Comparison of ENCODE assay signal across 1 cellular context in genomic region chr16:49464877-49465504, GRCh38.
A peak's percentile ranks its signal among the peaks of the same experiment; 100 is the strongest.
TF ChIP-seq lines count a peak whose summit lies in the region.

No MANE protein-coding gene starts in this region.

TF ChIP-seq in H1, 55 proteins besides CTCF, POLR2A, EP300 and RAD21 (continued from another document):
- no peak; the same call in 1 of the 2 replicates for TF ChIP-seq GABPA (IDR thresholded peaks at IDR 0.05; ENCODE audit: borderline replicate concordance, insufficient read depth, low read length)
- no peak for TF ChIP-seq TEAD4 (IDR thresholded peaks at IDR 0.05; ENCODE audit: low read depth, low read length)
- TF ChIP-seq SRF (IDR thresholded peaks at IDR 0.05; ENCODE audit: low read depth, low read length) = no peak
- 0 out of 2 replicates have a peak, but pooled peaks have one; percentile 26 for TF ChIP-seq TAF1 (IDR thresholded peaks at IDR 0.05; ENCODE audit: low read depth, low read length)
- no peak for TF ChIP-seq RNF2 (IDR thresholded peaks at IDR 0.05; ENCODE audit: borderline replicate concordance, low read depth, low read length, missing control alignments, poor library complexity, severe bottlenecking)
- TF ChIP-seq CBX5 (IDR thresholded peaks at IDR 0.05; ENCODE audit: low read depth, low read length) = no peak
- TF ChIP-seq POLR2AphosphoS5 (IDR thresholded peaks at IDR 0.05; ENCODE audit: low read depth, low read length) = no peak
- no peak for TF ChIP-seq BRCA1 (IDR thresholded peaks at IDR 0.05; ENCODE audit: low read depth, low read length)
- TF ChIP-seq YY1 (IDR thresholded peaks at IDR 0.05; ENCODE audit: low read depth, low read length) = peak; percentile 81; the same call in 1 of the 2 replicates
- no peak for TF ChIP-seq BACH1 (IDR thresholded peaks at IDR 0.05; ENCODE audit: low read length)
- TF ChIP-seq GTF2F1 (IDR thresholded peaks at IDR 0.05; ENCODE audit: borderline replicate concordance, low read depth, low read length) = no peak
- TF ChIP-seq PHF8 (conservative IDR thresholded peaks at IDR 0.05; ENCODE audit: low read depth, low read length) = no peak; the same call in 1 of the 2 replicates
- TF ChIP-seq ATF2 (IDR thresholded peaks at IDR 0.05; ENCODE audit: low read length) = no peak
- no peak for TF ChIP-seq SIX5 (IDR thresholded peaks at IDR 0.05; ENCODE audit: low read depth, low read length)
- peak; percentile 32; the same call in 1 of the 2 replicates for TF ChIP-seq MAX (IDR thresholded peaks at IDR 0.05)
- no peak for TF ChIP-seq TCF12 (IDR thresholded peaks at IDR 0.05; ENCODE audit: low read depth, low read length)
- no peak for TF ChIP-seq MAFK (IDR thresholded peaks at IDR 0.05; ENCODE audit: low read depth, low read length)
- no peak for TF ChIP-seq CHD1 (IDR thresholded peaks at IDR 0.05; ENCODE audit: low read depth, low read length)
- no peak for TF ChIP-seq CHD2 (IDR thresholded peaks at IDR 0.05; ENCODE audit: low read length)
- no peak for TF ChIP-seq TBP (IDR thresholded peaks at IDR 0.05; ENCODE audit: low read depth, low read length)
- no peak for TF ChIP-seq EZH2 (IDR thresholded peaks at IDR 0.05; ENCODE audit: low read depth, low read length, severe bottlenecking)
- no peak for TF ChIP-seq JUND (IDR thresholded peaks at IDR 0.05; ENCODE audit: low read length)
- no peak for TF ChIP-seq RXRA (IDR thresholded peaks at IDR 0.05; ENCODE audit: insufficient read depth, low read depth, low read length)
- TF ChIP-seq ASH2L (IDR thresholded peaks at IDR 0.05; ENCODE audit: low read length) = peak; percentile 23
- TF ChIP-seq ATF3 (IDR thresholded peaks at IDR 0.05; ENCODE audit: insufficient read depth, low read depth, low read length) = peak; percentile 23; the same call in 1 of the 2 replicates
- TF ChIP-seq CHD7 (IDR thresholded peaks at IDR 0.05; ENCODE audit: insufficient replicate concordance, low read length) = no peak
- TF ChIP-seq CEBPB (IDR thresholded peaks at IDR 0.05; ENCODE audit: low read depth, low read length) = no peak
- TF ChIP-seq E2F6 (IDR thresholded peaks at IDR 0.05) = peak; percentile 65; the same call in 1 of the 2 replicates
- no peak for TF ChIP-seq SAP30 (IDR thresholded peaks at IDR 0.05; ENCODE audit: insufficient read depth, insufficient replicate concordance, low read length)
- no peak for TF ChIP-seq NANOG (IDR thresholded peaks at IDR 0.05; ENCODE audit: insufficient read depth, low read depth, low read length, poor library complexity, severe bottlenecking)
- TF ChIP-seq CREB1 (IDR thresholded peaks at IDR 0.05) = 0 out of 2 replicates have a peak, but pooled peaks have one; percentile 34
TF ChIP-seq in H1: peak in this region for 8.
